ENCODE assay signal across 8 cellular contexts in genomic region chr1:904271-904950, GRCh38. TPM values are rescaled to one million over a fixed set of nuclear protein-coding genes. Genes with fewer than 3 reads are reported as not detected.
DNase-seq lines count a peak whose midpoint lies in the region; ATAC-seq and TF ChIP-seq lines count a peak whose summit lies in the region.

No MANE protein-coding gene starts in this region.

- intact Hi-C loops in lower lobe of right lung (cut with DNase I), result no loop called here

- H3K4me3 ChIP-seq in lower lobe of right lung, result peak overlapping the region; percentile 50

- DNase-seq in DMS53 (lab: John Stamatoyannopoulos, UW) (peak; percentile 85), NCI-H446 treated with DMSO at 0.1 percent for 48 hours (lab: John Stamatoyannopoulos, UW) (peak; percentile 75), dedifferentiated amniotic fluid mesenchymal stem cell (ENCODE audit: extremely low spot score) (peak; percentile 40), lower lobe of right lung (peak; percentile 88)
- DNase-seq in activated CD4-positive, alpha-beta T cell treated with anti-CD3 and anti-CD28 coated beads, Interleukin-2, amount 50 U/mL, for 24 hours (ENCODE audit: low read depth in 1 of 2, low spot score in 1 of 2), result peak; percentile 73 to 76
- DNase-seq in stimulated activated CD8-positive, alpha-beta memory T cell treated with anti-CD3 and anti-CD28 coated beads, Interleukin-12 subunit alpha, Interleukin-12 subunit beta, amount 100 ng/mL, for 24 hours (ENCODE audit: extremely low read depth), result peak; percentile 42

- H3K27ac ChIP-seq in lower lobe of right lung, result no peak overlapping the region

- peaks cover 13% of the 10 kb centered on the region for H3K27me3 ChIP-seq in lower lobe of right lung (ENCODE audit: low read depth)

- peaks cover 23% of the 10 kb centered on the region for H3K4me1 ChIP-seq in lower lobe of right lung

- peak; percentile 60 for ATAC-seq in HG02642 (IDR thresholded peaks at IDR 0.05; ENCODE audit: poor library complexity, unreplicated experiment)
- peak; percentile 90 to 94 for ATAC-seq in lower lobe of right lung
- no peak for ATAC-seq in HG03196 (IDR thresholded peaks at IDR 0.05; ENCODE audit: unreplicated experiment)

- no peaks in the 10 kb centered on the region for H3K36me3 ChIP-seq in lower lobe of right lung

- H3K9me3 ChIP-seq in lower lobe of right lung, result no peaks in the 10 kb centered on the region

- peak; percentile 91 for TF ChIP-seq CTCF in lower lobe of right lung (IDR thresholded peaks at IDR 0.05)

RNA-seq across cellular contexts. Expression of gene SAMD11, which starts 19.3 kb away (rescaled TPM):
- total RNA-seq in lower lobe of right lung, result 2.2 TPM

RNA-seq across cellular contexts. Expression of gene NOC2L, which starts 54.6 kb away (rescaled TPM):
- total RNA-seq in lower lobe of right lung, result 46.5 TPM

RNA-seq across cellular contexts. Expression of gene KLHL17, which starts 56.0 kb away (rescaled TPM):
- total RNA-seq in lower lobe of right lung, result 17.0 TPM
